Comparison of ENCODE assay signal across 10 cellular contexts in genomic region chr6:158439255-158439654, GRCh38.
DNase-seq lines count a peak whose midpoint lies in the region; ATAC-seq and TF ChIP-seq lines count a peak whose summit lies in the region.
"Had no signal": no experiment of that assay in that cellular context is flagged by ENCODE, and none has a peak within 500 bp of the region (broad histone marks: within the 10 kb centered on the region; RNA-seq: fewer than 3 reads in every experiment).

No MANE protein-coding gene starts in this region.

- ATAC-seq in GM18519 (IDR thresholded peaks at IDR 0.05; ENCODE audit: low FRiP score, unreplicated experiment) = peak; percentile 87
- ATAC-seq in GM21576 (IDR thresholded peaks at IDR 0.05; ENCODE audit: unreplicated experiment) = peak; percentile 95
- ATAC-seq in HG03378 (IDR thresholded peaks at IDR 0.05; ENCODE audit: unreplicated experiment) = peak; percentile 96
- no peak for ATAC-seq in T-helper 17 cell

- in situ Hi-C loops in brain microvascular endothelial cell (cut with HindIII; ENCODE audit: low pct_ligation_motif_present, low sequenced_read_pairs) = no loop called here

- H3K27ac ChIP-seq in brain microvascular endothelial cell = no peak overlapping the region

- no peak for TF ChIP-seq CTCF in brain microvascular endothelial cell (IDR thresholded peaks at IDR 0.05; ENCODE audit: low read depth, low read length, missing control alignments)

- no peak overlapping the region for H3K4me3 ChIP-seq in brain microvascular endothelial cell (ENCODE audit: low read depth, low read length)

- H3K4me1 Mint-ChIP-seq in T-helper 17 cell = peaks cover 5% of the 10 kb centered on the region

- no peaks in the 10 kb centered on the region for H3K9me3 ChIP-seq in T-helper 17 cell (ENCODE audit: control insufficient read depth, low read length, poor library complexity, severe bottlenecking)

- peaks cover 5% of the 10 kb centered on the region for H3K36me3 Mint-ChIP-seq in T-helper 17 cell (ENCODE audit: low read depth)

- H3K4me3 Mint-ChIP-seq in T-helper 17 cell = no peak overlapping the region
- H3K4me3 Mint-ChIP-seq: CD8-positive, alpha-beta memory T cell had no signal

- H3K27ac Mint-ChIP-seq in T-helper 17 cell = no peak overlapping the region

- H3K36me3 ChIP-seq in brain microvascular endothelial cell (replicated peaks) = peaks cover 3% of the 10 kb centered on the region

- peak; percentile 36 for DNase-seq in amniotic epithelial cell (ENCODE audit: low read depth)
- no peak for DNase-seq in T-helper 17 cell
- DNase-seq in stimulated activated naive CD4-positive, alpha-beta T cell (lab: John Stamatoyannopoulos, UW) = no peak
- DNase-seq in brain microvascular endothelial cell = no peak
- no peak for DNase-seq in activated gamma-delta T cell (lab: John Stamatoyannopoulos, UW)
- DNase-seq: CD8-positive, alpha-beta memory T cell; NK-92 treated with Interleukin-12 subunit alpha and Interleukin-12 subunit beta, amount 100 ng/mL, for 24 hours had no signal

- H3K27me3 ChIP-seq in brain microvascular endothelial cell (replicated peaks) = no peaks in the 10 kb centered on the region

- no peaks in the 10 kb centered on the region for H3K27me3 Mint-ChIP-seq in T-helper 17 cell
- H3K27me3 Mint-ChIP-seq: CD8-positive, alpha-beta memory T cell had no signal
